23 cellular contexts compared by ENCODE assay signal in genomic region chr20:18430172-18430826, GRCh38.
"Had no signal": no experiment of that assay in that cellular context is flagged by ENCODE, and none has a peak within 500 bp of the region (broad histone marks: within the 10 kb centered on the region; RNA-seq: fewer than 3 reads in every experiment).

No MANE protein-coding gene starts in this region.

- H3K36me3 ChIP-seq: breast epithelium, SJSA1 had no signal

- H3K4me1 ChIP-seq: breast epithelium, SJSA1 had no signal

- ATAC-seq: activated CD8-positive, alpha-beta memory T cell treated with anti-CD3 and anti-CD28 coated beads, Interleukin-2, amount 10 ng/mL, durations not matched to agents 7 days and 5 days; activated CD8-positive, alpha-beta T cell treated with anti-CD3 and anti-CD28 coated beads, Interleukin-2, amount 10 ng/mL, durations not matched to agents 7 days and 5 days; SK-N-SH treated with all-trans-retinoic acid at 6 μM for 48 hours; T-helper 17 cell had no signal

- H3K27me3 ChIP-seq: breast epithelium, SJSA1 had no signal

- H3K9me3 ChIP-seq: breast epithelium, SJSA1 had no signal

- H3K4me3 ChIP-seq: breast epithelium, SJSA1 had no signal

- FAIRE-seq: RCC 7860, TTC549 had no signal

- H3K9ac ChIP-seq: KMS-11 had no signal

- H3K4me2 ChIP-seq: KMS-11 had no signal

- H3K27ac ChIP-seq: breast epithelium, KMS-11, SJSA1 had no signal

- DNase-seq: activated CD4-positive, CD25-positive, alpha-beta regulatory T cell; activated CD8-positive, alpha-beta memory T cell treated with anti-CD3 and anti-CD28 coated beads, Interleukin-2, amount 10 ng/mL, durations not matched to agents 7 days and 5 days; activated CD8-positive, alpha-beta T cell treated with anti-CD3 and anti-CD28 coated beads, Interleukin-2, amount 10 ng/mL, durations not matched to agents 7 days and 5 days; activated effector memory CD4-positive, alpha-beta T cell treated with Interleukin-2 at 50 U/mL for 16 hours; activated naive CD4-positive, alpha-beta T cell; activated T-cell treated with anti-CD3 and anti-CD28 coated beads, Interleukin-2, amount 50 U/mL, for 24 hours; aorta; caudate nucleus; NCI-H1048; NCI-H146; NCI-H1930; NCI-H2107; NCI-H510A treated with DMSO at 0.1 percent for 48 hours; NCI-H69; SHP77; T-helper 17 cell; T-helper 9 cell had no signal
